ENCODE assay signal across 1 cellular context in genomic region chr3:52154135-52155094, GRCh38.
A peak's percentile ranks its signal among the peaks of the same experiment; 100 is the strongest.
TF ChIP-seq lines count a peak whose summit lies in the region.

POC1A (minus strand) TSS chr3:52154423; CDS start chr3:52154372, 51 bp downstream.

TF ChIP-seq in HEK293, 187 proteins besides CTCF, POLR2A, EP300 and RAD21 (continued from another document and continues in another):
- TF ChIP-seq ZNF692 (tag by site-specific recombination; IDR thresholded peaks at IDR 0.05) (peak; percentile 88), ATF2 (tag by site-specific recombination; IDR thresholded peaks at IDR 0.05; ENCODE audit: low read depth) (no peak), HOXA7 (CRISPR knock-in tag; IDR thresholded peaks at IDR 0.05; ENCODE audit: borderline replicate concordance) (no peak), ZNF423 (tag by site-specific recombination; IDR thresholded peaks at IDR 0.05) (0 out of 2 replicates have a peak, but pooled peaks have one; percentile 53), ELK4 (IDR thresholded peaks at IDR 0.05; ENCODE audit: borderline replicate concordance, low read depth, low read length) (no peak; the same call in 1 of the 2 replicates), ZNF571 (tag by site-specific recombination; IDR thresholded peaks at IDR 0.05) (no peak), ZNF335 (tag by site-specific recombination; conservative IDR thresholded peaks at IDR 0.05) (peak; percentile 97), ZNF416 (tag by site-specific recombination; IDR thresholded peaks at IDR 0.05) (no peak), ZNF398 (tag by site-specific recombination; IDR thresholded peaks at IDR 0.05) (no peak), ZNF121 (tag by site-specific recombination; IDR thresholded peaks at IDR 0.05) (no peak), ZNF623 (tag by site-specific recombination; IDR thresholded peaks at IDR 0.05) (no peak), ZBTB6 (tag by site-specific recombination; IDR thresholded peaks at IDR 0.05) (no peak), GLIS1 (tag by site-specific recombination; IDR thresholded peaks at IDR 0.05) (peak; percentile 29), ZNF280D (tag by site-specific recombination; IDR thresholded peaks at IDR 0.05) (no peak), SP2 (tag by site-specific recombination; IDR thresholded peaks at IDR 0.05) (peak; percentile 78), ZNF24 (tag by site-specific recombination; IDR thresholded peaks at IDR 0.05) (no peak; the same call in 1 of the 2 replicates), ZNF404 (tag by site-specific recombination; IDR thresholded peaks at IDR 0.05) (no peak), ZNF510 (tag by site-specific recombination; IDR thresholded peaks at IDR 0.05; ENCODE audit: insufficient replicate concordance) (no peak), ZBTB48 (tag by site-specific recombination; IDR thresholded peaks at IDR 0.05) (no peak), ZBTB10 (tag by site-specific recombination; IDR thresholded peaks at IDR 0.05) (no peak), ZNF184 (tag by site-specific recombination; IDR thresholded peaks at IDR 0.05) (no peak), ZNF585B (tag by site-specific recombination; IDR thresholded peaks at IDR 0.05) (no peak), HOXD13 (CRISPR knock-in tag; IDR thresholded peaks at IDR 0.05; ENCODE audit: borderline replicate concordance) (no peak), ZNF354C (tag by site-specific recombination; IDR thresholded peaks at IDR 0.05; ENCODE audit: borderline replicate concordance, low read depth) (no peak), ZFP41 (tag by site-specific recombination; IDR thresholded peaks at IDR 0.05; ENCODE audit: borderline replicate concordance) (no peak), REST (tag by site-specific recombination; IDR thresholded peaks at IDR 0.05) (no peak), ZNF221 (tag by site-specific recombination; IDR thresholded peaks at IDR 0.05; ENCODE audit: borderline replicate concordance) (no peak), ZNF48 (tag by site-specific recombination; IDR thresholded peaks at IDR 0.05) (no peak), ZNF175 (tag by site-specific recombination; IDR thresholded peaks at IDR 0.05) (no peak), ZNF777 (tag by site-specific recombination; IDR thresholded peaks at IDR 0.05; ENCODE audit: borderline replicate concordance) (0 out of 2 replicates have a peak, but pooled peaks have one; percentile 71), ZBTB1 (tag by site-specific recombination; IDR thresholded peaks at IDR 0.05) (no peak), ZNF341 (tag by site-specific recombination; IDR thresholded peaks at IDR 0.05; ENCODE audit: low read depth) (0 out of 2 replicates have a peak, but pooled peaks have one; percentile 27), ZNF704 (tag by site-specific recombination; IDR thresholded peaks at IDR 0.05) (no peak), ZNF791 (tag by site-specific recombination; IDR thresholded peaks at IDR 0.05) (no peak), ZNF701 (tag by site-specific recombination; IDR thresholded peaks at IDR 0.05) (no peak), SCRT2 (tag by site-specific recombination; IDR thresholded peaks at IDR 0.05) (peak; percentile 75), BCL6B (tag by site-specific recombination; IDR thresholded peaks at IDR 0.05) (no peak), BCL11A (tag by site-specific recombination; IDR thresholded peaks at IDR 0.05; ENCODE audit: low read depth) (no peak)
